ENCODE assay signal across 8 cellular contexts in the genomic region with DNA sequence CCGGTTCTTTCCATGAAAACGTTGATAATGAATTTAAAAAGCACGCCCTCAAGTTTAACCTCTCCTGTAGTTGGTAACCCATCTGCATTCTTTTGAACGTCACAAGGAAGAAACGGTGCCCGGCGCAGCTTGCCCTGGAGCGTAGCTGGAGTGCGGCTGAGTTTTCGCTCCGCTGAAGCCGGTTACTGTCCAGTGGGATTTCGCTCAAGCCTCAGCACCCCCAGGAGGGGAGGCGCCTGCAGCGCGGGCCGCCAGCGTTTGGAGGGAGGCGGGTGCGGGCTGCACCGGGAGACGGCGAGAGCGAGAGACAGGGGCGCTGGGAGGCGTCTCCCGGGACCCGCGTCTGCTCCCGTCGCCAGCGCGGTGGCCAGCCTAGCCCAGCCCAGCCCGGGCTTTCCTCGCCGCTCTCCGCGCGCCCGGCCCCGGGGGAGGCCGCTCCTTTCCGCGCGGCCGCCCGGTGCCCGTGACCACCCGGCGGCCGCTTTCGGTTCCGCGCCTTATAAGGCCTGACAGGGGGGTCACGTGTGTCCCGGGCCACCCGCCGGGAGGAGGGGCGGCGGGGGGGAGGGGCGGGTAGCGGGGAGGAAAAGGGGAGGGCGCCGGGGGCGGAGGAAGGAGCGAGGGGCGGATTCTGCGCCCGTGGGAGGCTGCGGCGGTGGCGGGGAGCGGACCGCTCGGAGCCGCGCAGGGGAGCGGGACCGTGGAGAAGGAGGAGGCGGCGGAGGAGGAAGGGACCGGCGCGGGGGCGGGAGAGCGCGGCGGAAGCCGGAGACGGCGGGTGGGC. TPM values are rescaled to one million over a fixed set of nuclear protein-coding genes. Genes with fewer than 3 reads are reported as not detected.
DNase-seq lines count a peak whose midpoint lies in the region; ATAC-seq, FAIRE-seq and TF ChIP-seq lines count a peak whose summit lies in the region.

No MANE protein-coding gene starts in this region.

- H2AFZ ChIP-seq in GM23248 = peak overlapping the region; percentile 85
- peak overlapping the region; percentile 93 for H2AFZ ChIP-seq in Karpas-422 (ENCODE audit: low read length)

- H3K27ac ChIP-seq in GM23248 = peak overlapping the region; percentile 66
- H3K27ac ChIP-seq in Karpas-422 (ENCODE audit: low read length) = no peak overlapping the region
- H3K27ac ChIP-seq in SK-N-MC = no peak overlapping the region
- peak overlapping the region; percentile 62 to 90 (median 84) for H3K27ac ChIP-seq in pancreas
- peak overlapping the region; percentile 85 to 99 (median 99) for H3K27ac ChIP-seq in thyroid gland

- H3K9ac ChIP-seq in ES-I3 (ENCODE audit: low read depth, low read length) (peak overlapping the region; percentile 57), GM23248 (peak overlapping the region; percentile 77), Karpas-422 (ENCODE audit: low read length) (peak overlapping the region; percentile 84), SK-N-MC (ENCODE audit: insufficient read length) (peak overlapping the region; percentile 78)

- H3K4me2 ChIP-seq in GM23248 (ENCODE audit: unreplicated experiment) = peak overlapping the region; percentile 83
- H3K4me2 ChIP-seq in Karpas-422 (ENCODE audit: low read depth, low read length, poor library complexity, severe bottlenecking) = peak overlapping the region; percentile 77

- H3K27ac Mint-ChIP-seq in activated naive CD8-positive, alpha-beta T cell = peak overlapping the region; percentile 84

- peaks cover 23% of the 10 kb centered on the region for H3K4me1 Mint-ChIP-seq in activated naive CD8-positive, alpha-beta T cell (ENCODE audit: low read depth)

- H3K27me3 Mint-ChIP-seq in activated naive CD8-positive, alpha-beta T cell = no peaks in the 10 kb centered on the region

- H3K9me3 ChIP-seq in ES-I3 (ENCODE audit: control insufficient read depth, insufficient read depth, low read length) (no peaks in the 10 kb centered on the region; the same call in 1 of the 2 replicates), GM23248 (ENCODE audit: low read depth) (no peaks in the 10 kb centered on the region), Karpas-422 (ENCODE audit: low read length) (no peaks in the 10 kb centered on the region), SK-N-MC (ENCODE audit: low read depth, low read length) (peaks cover under 1% of the 10 kb centered on the region; the same call in 1 of the 2 replicates), pancreas (no peaks in the 10 kb centered on the region), thyroid gland (no peaks in the 10 kb centered on the region)

- intact Hi-C loops in Right ventricle myocardium inferior (cut with DNase I) = loop anchor here (2.0 to 10.0 kb wide), 3 partner anchors 81 to 375 kb away; no protein-coding TSS in a partner anchor
- intact Hi-C loops in pancreas (cut with DNase I) = no loop called here
- intact Hi-C loops in thyroid gland (cut with DNase I) = no loop called here

- in situ Hi-C loops in GM23248 (cut with MboI) = no loop called here

- H3K36me3 ChIP-seq in ES-I3 (ENCODE audit: insufficient read depth, low read length) = no peaks in the 10 kb centered on the region
- H3K36me3 ChIP-seq in GM23248 (ENCODE audit: low read depth) = no peaks in the 10 kb centered on the region
- H3K36me3 ChIP-seq in Karpas-422 (ENCODE audit: insufficient read depth, low read length) = no peaks in the 10 kb centered on the region
- H3K36me3 ChIP-seq in SK-N-MC (ENCODE audit: insufficient read depth, low read length) = no peaks in the 10 kb centered on the region
- H3K36me3 ChIP-seq in pancreas = no peaks in the 10 kb centered on the region
- H3K36me3 ChIP-seq in thyroid gland = no peaks in the 10 kb centered on the region

- H4K20me1 ChIP-seq in GM23248 (ENCODE audit: insufficient read depth) (no peaks in the 10 kb centered on the region), Karpas-422 (ENCODE audit: insufficient read depth, low read depth, low read length) (peaks cover 19% of the 10 kb centered on the region)

- FAIRE-seq in pancreas (lab: Jason Lieb, UNC) = no peak

- WGBS in GM23248 (ENCODE audit: low coverage in 1 of 2, low lambda C conversion rate in 2 of 2, missing lambda C conversion rate in 2 of 2), 2 experiments = 0 to 1% methylated on average over 43 to 84 of the region's 91 CpGs
- 0 to 1% methylated on average over 41 to 91 of the region's 91 CpGs for WGBS in pancreas, 2 donors
- 0 to 3% methylated on average over 17 to 27 of the region's 91 CpGs for WGBS in thyroid gland, 2 donors

- H3K27me3 ChIP-seq in GM23248 (replicated peaks; ENCODE audit: insufficient read depth) = no peaks in the 10 kb centered on the region
- H3K27me3 ChIP-seq in Karpas-422 (ENCODE audit: low read length) = 0 out of 2 replicates have a peak, but pooled peaks cover under 1% of the 10 kb centered on the region
- H3K27me3 ChIP-seq in pancreas = no peaks in the 10 kb centered on the region
- no peaks in the 10 kb centered on the region for H3K27me3 ChIP-seq in thyroid gland

- H3K4me1 ChIP-seq in ES-I3 (ENCODE audit: insufficient read depth, low read length) = no peaks in the 10 kb centered on the region
- H3K4me1 ChIP-seq in GM23248 (ENCODE audit: insufficient read depth) = peaks cover 6% of the 10 kb centered on the region; the same call in 1 of the 2 replicates
- peaks cover 20% of the 10 kb centered on the region for H3K4me1 ChIP-seq in Karpas-422 (ENCODE audit: low read length)
- peaks cover 0 to 6% (median 0%) of the 10 kb centered on the region in 3 donors for H3K4me1 ChIP-seq in pancreas
- H3K4me1 ChIP-seq in thyroid gland = peaks cover 0 to 4% of the 10 kb centered on the region in 2 donors

- no peaks in the 10 kb centered on the region for H3K36me3 Mint-ChIP-seq in activated naive CD8-positive, alpha-beta T cell

- H3K9me2 ChIP-seq in GM23248 (ENCODE audit: insufficient read depth) = no peaks in the 10 kb centered on the region
- no peaks in the 10 kb centered on the region for H3K9me2 ChIP-seq in Karpas-422 (replicated peaks; ENCODE audit: insufficient read depth, low read length)

- H3K4me3 ChIP-seq in GM23248 (peak overlapping the region; percentile 79), Karpas-422 (ENCODE audit: low read length) (peak overlapping the region; percentile 83), SK-N-MC (peak overlapping the region; percentile 92), pancreas (peak overlapping the region; percentile 45 to 82 (median 65)), thyroid gland (replicated peaks in 1 of 3) (peak overlapping the region; percentile 51 to 90 (median 84))

- peak; percentile 20 to 94 for TF ChIP-seq POLR2A in thyroid gland (IDR thresholded peaks at IDR 0.05)

- peaks cover 42% of the 10 kb centered on the region for H3K79me2 ChIP-seq in GM23248 (ENCODE audit: insufficient read depth)
- H3K79me2 ChIP-seq in Karpas-422 (ENCODE audit: low read length) = no peaks in the 10 kb centered on the region

- DNase-seq in GM23248 (peak; percentile 91), Karpas-422 (peak; percentile 93), SK-N-MC (ENCODE audit: low read depth, low spot score) (no peak), Right ventricle myocardium inferior (ENCODE audit: missing footprints) (peak; percentile 95), pancreas (peak; percentile 79 to 93 (median 86)), thyroid gland (peak; percentile 90 to 92)

- TF ChIP-seq CTCF in pancreas (IDR thresholded peaks at IDR 0.05) (no peak), thyroid gland (IDR thresholded peaks at IDR 0.05) (peak in 1 of 6 experiments; percentile 16)

- peak; percentile 95 for ATAC-seq in Right ventricle myocardium inferior
- peak; percentile 87 to 91 (median 89) for ATAC-seq in pancreas

- peaks cover 8% of the 10 kb centered on the region for H3K9me3 Mint-ChIP-seq in activated naive CD8-positive, alpha-beta T cell (ENCODE audit: low read depth)

- H3K4me3 Mint-ChIP-seq in activated naive CD8-positive, alpha-beta T cell = peak overlapping the region; percentile 90

- peaks cover 23% of the 10 kb centered on the region; the same call in 1 of the 2 replicates for H3F3A ChIP-seq in GM23248 (ENCODE audit: insufficient read depth)

RNA-seq across cellular contexts. Expression of a gene that starts 8.3 kb away (rescaled TPM):
- 7.0 and 7.1 TPM in 2 replicates for total RNA-seq in GM23248 (2014; rRNA removed; shearing (Covaris generic))
- 1.4 and 1.5 TPM in 2 replicates for polyA plus RNA-seq in GM23248 (2016; fragmentation: Nextera tagmentation; extraction: Ambion mirVana)
- total RNA-seq in Karpas-422 (2014; rRNA removed; shearing (Covaris generic); ENCODE audit: low replicate concordance) = 3.8 and 7.3 TPM in 2 replicates
- 4.8 TPM for total RNA-seq in Right ventricle myocardium inferior
- total RNA-seq in pancreas = 1 to 10 TPM; 1.5 to 5.0 (median 1.8) TPM
- 1 to 10 TPM in 1 of 2 donors, under 1 TPM in 1; 0.87 to 1.1 TPM for polyA plus RNA-seq in pancreas
- total RNA-seq in thyroid gland = 10 to 100 TPM in 3 of 4 donors, 1 to 10 TPM in 1; 7.9 to 15.9 (median 12.4) TPM

Comparison
In these comparisons a context has a peak if more than half of its experiments do, and no peak if none do; other contexts are left out.
1. H3K27ac ChIP-seq: peak in GM23248 (single experiment), pancreas (4 of 4) and thyroid gland (3 of 3); none in Karpas-422 (single experiment) and SK-N-MC (single experiment).
2. Peak in every context shown above with its lines, with median percentiles within 50 percentile points of each other: H3K9ac ChIP-seq and H3K4me3 ChIP-seq.